In genomic region chr6:118932421-118932820, GRCh38 we compare ENCODE assay signal across 19 cellular contexts. TPM values are rescaled to one million over a fixed set of nuclear protein-coding genes. Genes with fewer than 3 reads are reported as not detected.
A peak's percentile ranks its signal among the peaks of the same experiment; 100 is the strongest.
DNase-seq lines count a peak whose midpoint lies in the region; ATAC-seq, FAIRE-seq and TF ChIP-seq lines count a peak whose summit lies in the region.
"Had no signal": no experiment of that assay in that cellular context is flagged by ENCODE, and none has a peak within 500 bp of the region (broad histone marks: within the 10 kb centered on the region; RNA-seq: fewer than 3 reads in every experiment).

No MANE protein-coding gene starts in this region.

- no peak overlapping the region for H3K4me2 ChIP-seq in K562 (ENCODE audit: insufficient read depth, low read length)
- H3K4me2 ChIP-seq: GM23338 had no signal

- no peaks in the 10 kb centered on the region for H3K27me3 Mint-ChIP-seq in neural crest cell (ENCODE audit: low read depth)
- H3K27me3 Mint-ChIP-seq in activated CD8-positive, alpha-beta memory T cell treated with anti-CD3 and anti-CD28 coated beads, Interleukin-2, amount 10 ng/mL, durations not matched to agents 7 days and 5 days, result no peaks in the 10 kb centered on the region

- no peak overlapping the region for H2AFZ ChIP-seq in K562 (ENCODE audit: low read depth, low read length)
- H2AFZ ChIP-seq: GM23338 had no signal

- H3K27ac Mint-ChIP-seq in neural crest cell (ENCODE audit: unreplicated experiment), result no peak overlapping the region
- no peak overlapping the region for H3K27ac Mint-ChIP-seq in activated CD8-positive, alpha-beta memory T cell treated with anti-CD3 and anti-CD28 coated beads, Interleukin-2, amount 10 ng/mL, durations not matched to agents 7 days and 5 days
- H3K27ac Mint-ChIP-seq: GM23338 had no signal

- peaks cover 48% of the 10 kb centered on the region for H3K36me3 ChIP-seq in K562 (ENCODE audit: control insufficient read depth, insufficient read depth, low read length)
- peaks cover 0 to 45% (median 4%) of the 10 kb centered on the region in 3 donors for H3K36me3 ChIP-seq in tibial nerve

- in situ Hi-C loops in K562 (cut with MboI), result no loop called here

- POLR2A ChIA-PET in K562 (lab: Yijun Ruan, JAX), result no interaction called here

- no TSS peak for BruUV-seq in K562 (replicated peaks; lab: Mats Ljungman, UMichigan)

- H3K4me3 Mint-ChIP-seq in neural crest cell, result peak overlapping the region; percentile 95
- H3K4me3 Mint-ChIP-seq in activated CD8-positive, alpha-beta memory T cell treated with anti-CD3 and anti-CD28 coated beads, Interleukin-2, amount 10 ng/mL, durations not matched to agents 7 days and 5 days, result no peak overlapping the region
- H3K4me3 Mint-ChIP-seq: GM23338 had no signal

- no peaks in the 10 kb centered on the region for H3K9me3 Mint-ChIP-seq in neural crest cell
- peaks cover 2% of the 10 kb centered on the region for H3K9me3 Mint-ChIP-seq in activated CD8-positive, alpha-beta memory T cell treated with anti-CD3 and anti-CD28 coated beads, Interleukin-2, amount 10 ng/mL, durations not matched to agents 7 days and 5 days (ENCODE audit: low read depth)

- H3K27me3 ChIP-seq in K562 (ENCODE audit: control insufficient read depth in 2 of 2, insufficient read depth in 2 of 2, low read length in 2 of 2) (no peaks in the 10 kb centered on the region), tibial nerve (no peaks in the 10 kb centered on the region)

- no peak for TF ChIP-seq RAD21 in K562 (CRISPR knock-in tag; conservative IDR thresholded peaks at IDR 0.05 in 1 of 2, IDR thresholded peaks at IDR 0.05 in 1 of 2)

- H3K4me3 ChIP-seq in K562, result no peak overlapping the region
- H3K4me3 ChIP-seq in tibial nerve, result no peak overlapping the region
- H3K4me3 ChIP-seq: GM23338 had no signal

- H3K9ac ChIP-seq in K562 (ENCODE audit: insufficient read depth in 1 of 2, low read depth in 2 of 2, low read length in 2 of 2), result peak overlapping the region in 1 of 2 experiments; percentile 47; a peak in 1 of 4 replicates

- peaks cover 9% of the 10 kb centered on the region for H3K9me3 ChIP-seq in K562 (replicated peaks; ENCODE audit: control insufficient read depth, insufficient read depth, low read depth, low read length)
- H3K9me3 ChIP-seq in tibial nerve, result no peaks in the 10 kb centered on the region
- H3K9me3 ChIP-seq: Caco-2 had no signal

- ATAC-seq in K562, result no peak
- no peak for ATAC-seq in activated CD8-positive, alpha-beta memory T cell treated with anti-CD3 and anti-CD28 coated beads, Interleukin-2, amount 10 ng/mL, durations not matched to agents 7 days and 5 days
- ATAC-seq: GM23338 had no signal

- no peak for TF ChIP-seq POLR2A in K562 (conservative IDR thresholded peaks at IDR 0.05)
- no peak for TF ChIP-seq POLR2A in tibial nerve (IDR thresholded peaks at IDR 0.05)

- peaks cover 7% of the 10 kb centered on the region for H3K36me3 Mint-ChIP-seq in neural crest cell (ENCODE audit: low read depth)
- peaks cover 39% of the 10 kb centered on the region for H3K36me3 Mint-ChIP-seq in activated CD8-positive, alpha-beta memory T cell treated with anti-CD3 and anti-CD28 coated beads, Interleukin-2, amount 10 ng/mL, durations not matched to agents 7 days and 5 days

- FAIRE-seq in K562 (lab: Jason Lieb, UNC), result no peak
- FAIRE-seq: G401.6, GM12891, GM18507 had no signal

- no peaks in the 10 kb centered on the region for H3K9me1 ChIP-seq in K562 (ENCODE audit: control insufficient read depth, insufficient read depth, low read length)

- H4K20me1 ChIP-seq in K562 (replicated peaks; ENCODE audit: control insufficient read depth, insufficient read depth, low read length), result no peaks in the 10 kb centered on the region

- H3K79me2 ChIP-seq in K562 (ENCODE audit: control insufficient read depth, insufficient read depth, low read length), result peaks cover 49% of the 10 kb centered on the region

- WGBS in K562 (ENCODE audit: insufficient coverage, low coverage, missing lambda C conversion rate), result 73% methylated on average over 2 of the region's 2 CpGs
- 40% methylated on average over 2 of the region's 2 CpGs for WGBS in tibial nerve, 2 donors

- H3K4me1 ChIP-seq in K562 (replicated peaks in 1 of 2; ENCODE audit: control insufficient read depth in 2 of 2, insufficient read depth in 2 of 2, low read length in 2 of 2) (peaks cover 8 to 14% of the 10 kb centered on the region in 2 experiments; a peak in 4 of 5 replicates), tibial nerve (peaks cover 0 to 26% (median 5%) of the 10 kb centered on the region in 4 donors)
- H3K4me1 ChIP-seq: Caco-2 had no signal

- peaks cover 36% of the 10 kb centered on the region for H3K4me1 Mint-ChIP-seq in neural crest cell
- peaks cover 41% of the 10 kb centered on the region for H3K4me1 Mint-ChIP-seq in activated CD8-positive, alpha-beta memory T cell treated with anti-CD3 and anti-CD28 coated beads, Interleukin-2, amount 10 ng/mL, durations not matched to agents 7 days and 5 days

- DNase-seq in ELR (ENCODE audit: low read depth), result peak; percentile 8
- DNase-seq in NCI-H69 (lab: John Stamatoyannopoulos, UW), result peak; percentile 62
- no peak for DNase-seq in K562 (ENCODE audit: extremely low read depth in 1 of 4, low spot score in 3 of 4)
- DNase-seq in neural crest cell (ENCODE audit: low read depth, low spot score), result no peak
- DNase-seq in activated CD8-positive, alpha-beta memory T cell treated with anti-CD3 and anti-CD28 coated beads, Interleukin-2, amount 10 ng/mL, durations not matched to agents 7 days and 5 days, result no peak
- no peak for DNase-seq in tibial nerve (ENCODE audit: low spot score in 2 of 2)
- no peak for DNase-seq in AG20443 (ENCODE audit: low spot score)
- DNase-seq: ACHN, Caco-2, KBM-7, NCI-H1436, NCI-H2081, NCI-H510A treated with DMSO at 0.1 percent for 48 hours, OCI-M1 had no signal

- CTCF ChIA-PET in K562 (lab: Yijun Ruan, JAX; ENCODE audit: low intra/inter-chr PET ratio), result no interaction called here
- CTCF ChIA-PET in activated CD8-positive, alpha-beta memory T cell treated with anti-CD3 and anti-CD28 coated beads, Interleukin-2, amount 10 ng/mL, durations not matched to agents 7 days and 5 days (lab: Charles Lee), result no interaction called here

- no peak for TF ChIP-seq EP300 in K562 (IDR thresholded peaks at IDR 0.05; ENCODE audit: low read length)
- TF ChIP-seq EP300 in tibial nerve (IDR thresholded peaks at IDR 0.05), result no peak

- intact Hi-C loops in K562 (cut with micrococcal nuclease), result loop anchor here (10.0 kb wide), 1 partner anchor 792 kb away; no protein-coding TSS in a partner anchor

- H3K27ac ChIP-seq in K562 (ENCODE audit: extremely low read depth, low read depth, low read length) (no peak overlapping the region; the same call in 2 of the 3 replicates), tibial nerve (no peak overlapping the region)
- H3K27ac ChIP-seq: RWPE1 had no signal

- TF ChIP-seq CTCF in K562 (IDR thresholded peaks at IDR 0.05 in 2 of 3, conservative IDR thresholded peaks at IDR 0.05 in 1 of 3; ENCODE audit: insufficient read depth in 2 of 3, low read depth in 1 of 3, low read length in 3 of 3) (no peak), neural crest cell (conservative IDR thresholded peaks at IDR 0.05) (no peak), tibial nerve (IDR thresholded peaks at IDR 0.05) (no peak)

RNA-seq across cellular contexts. Expression of gene MCM9, which starts 2.5 kb away (rescaled TPM):
- 53.3 and 93.6 TPM in 2 replicates for total RNA-seq in K562 (2011; cell fraction: chromatin; rRNA removed; ENCODE audit: low replicate concordance)
- 21.1 and 21.2 TPM in 2 replicates for total RNA-seq in K562 (2011; cell fraction: nucleolus; rRNA removed)
- total RNA-seq in K562 (2011; cell fraction: nucleoplasm; rRNA removed), result 36.7 and 42.6 TPM in 2 replicates
- total RNA-seq in K562 (2014; rRNA removed) (8.2 and 8.6 TPM in 2 replicates), K562 (2014; rRNA removed; fragmentation: Illumina TruSeq; extraction: Trizol) (16.7 and 18.2 TPM in 2 replicates), K562 (2015; rRNA removed; fragmentation: Illumina TruSeq; extraction: Trizol) (13.7 and 16.3 TPM in 2 replicates), K562 (2021) (13.1 and 16.7 TPM in 2 replicates), neural crest cell (20.4 and 20.7 TPM in 2 replicates), tibial nerve (10 to 100 TPM; 11.2 to 18.0 (median 17.4) TPM)
- polyA plus RNA-seq in K562 (2011; rRNA removed) (9.9 and 13.1 TPM in 2 replicates), K562 (2014; fragmentation: Illumina TruSeq; extraction: Trizol) (10.3 and 11.6 TPM in 2 replicates), K562 (2014; fragmentation: Nextera tagmentation; extraction: Ambion mirVana) (1 to 10 TPM; 4.8 to 5.8 TPM), K562 (2014; rRNA removed) (9.1 and 10.7 TPM in 2 replicates)
- polyA plus RNA-seq in K562 (2011; cell fraction: cytosol; rRNA removed), result 2.1 and 4.2 TPM in 2 replicates
- 20.1 and 22.3 TPM in 2 replicates for polyA plus RNA-seq in K562 (2011; cell fraction: nucleus; rRNA removed)
- polyA plus RNA-seq in K562 (2012), result 8.9 and 10.5 TPM in 2 replicates
- polyA minus RNA-seq in K562 (2011; rRNA and poly(A)+ RNA removed), result 29.3 and 32.8 TPM in 2 replicates
- polyA minus RNA-seq in K562 (2011; cell fraction: cytosol; rRNA and poly(A)+ RNA removed), result 8.1 and 10.8 TPM in 2 replicates
- polyA minus RNA-seq in K562 (2011; cell fraction: nucleus; rRNA and poly(A)+ RNA removed), result 27.1 and 35.7 TPM in 2 replicates
- 10 to 100 TPM; 19.7 to 25.5 TPM for total RNA-seq in activated CD8-positive, alpha-beta memory T cell treated with anti-CD3 and anti-CD28 coated beads, Interleukin-2, amount 10 ng/mL, durations not matched to agents 7 days and 5 days

RNA-seq across cellular contexts. Expression of gene ASF1A, which starts 38.5 kb away (rescaled TPM):
- 12.1 and 19.2 TPM in 2 replicates for total RNA-seq in K562 (2011; cell fraction: chromatin; rRNA removed; ENCODE audit: low replicate concordance)
- 6.8 and 7.5 TPM in 2 replicates for total RNA-seq in K562 (2011; cell fraction: nucleolus; rRNA removed)
- total RNA-seq in K562 (2011; cell fraction: nucleoplasm; rRNA removed), result 8.8 and 12.4 TPM in 2 replicates
- total RNA-seq in K562 (2014; rRNA removed) (31.8 and 34.6 TPM in 2 replicates), K562 (2014; rRNA removed; fragmentation: Illumina TruSeq; extraction: Trizol) (45.3 and 49.5 TPM in 2 replicates), K562 (2015; rRNA removed; fragmentation: Illumina TruSeq; extraction: Trizol) (28.8 and 31.5 TPM in 2 replicates), K562 (2021) (42.4 and 49.4 TPM in 2 replicates), neural crest cell (39.6 and 40.1 TPM in 2 replicates), tibial nerve (10 to 100 TPM in 3 of 4 donors, 1 to 10 TPM in 1; 8.6 to 14.2 (median 13.0) TPM)
- polyA plus RNA-seq in K562 (2011; rRNA removed) (26.8 and 37.0 TPM in 2 replicates), K562 (2014; fragmentation: Illumina TruSeq; extraction: Trizol) (35.0 and 36.2 TPM in 2 replicates), K562 (2014; fragmentation: Nextera tagmentation; extraction: Ambion mirVana) (10 to 100 TPM; 32.1 to 34.8 TPM), K562 (2014; rRNA removed) (33.2 and 34.5 TPM in 2 replicates)
- 9.0 and 9.9 TPM in 2 replicates for polyA plus RNA-seq in K562 (2011; cell fraction: cytosol; rRNA removed)
- 7.4 and 10.5 TPM in 2 replicates for polyA plus RNA-seq in K562 (2011; cell fraction: nucleus; rRNA removed)
- 24.5 and 25.5 TPM in 2 replicates for polyA plus RNA-seq in K562 (2012)
- 23.1 and 25.9 TPM in 2 replicates for polyA minus RNA-seq in K562 (2011; rRNA and poly(A)+ RNA removed)
- polyA minus RNA-seq in K562 (2011; cell fraction: cytosol; rRNA and poly(A)+ RNA removed), result 7.7 and 13.6 TPM in 2 replicates
- polyA minus RNA-seq in K562 (2011; cell fraction: nucleus; rRNA and poly(A)+ RNA removed), result 13.7 and 21.2 TPM in 2 replicates
- total RNA-seq in activated CD8-positive, alpha-beta memory T cell treated with anti-CD3 and anti-CD28 coated beads, Interleukin-2, amount 10 ng/mL, durations not matched to agents 7 days and 5 days, result 10 to 100 TPM; 56.4 to 65.7 TPM

Comparison
In these comparisons a context has a peak if more than half of its experiments do, and no peak if none do; other contexts are left out.
1. DNase-seq: peak in ELR (single experiment) and NCI-H69 (single experiment); none in K562 (0 of 4), neural crest cell (single experiment), activated CD8-positive, alpha-beta memory T cell treated with anti-CD3 and anti-CD28 coated beads, Interleukin-2, amount 10 ng/mL, durations not matched to agents 7 days and 5 days (single experiment), tibial nerve (0 of 2) and AG20443 (single experiment).